In genomic region chr6:24943774-24944173, GRCh38 we compare ENCODE assay signal across 19 cellular contexts. TPM values are rescaled to one million over a fixed set of nuclear protein-coding genes. Genes with fewer than 3 reads are reported as not detected.
DNase-seq lines count a peak whose midpoint lies in the region; ATAC-seq and TF ChIP-seq lines count a peak whose summit lies in the region.
"Had no signal": no experiment of that assay in that cellular context is flagged by ENCODE, and none has a peak within 500 bp of the region (broad histone marks: within the 10 kb centered on the region; RNA-seq: fewer than 3 reads in every experiment).

No MANE protein-coding gene starts in this region.

- CTCF ChIA-PET in CD4-positive, alpha-beta T cell (lab: Charles Lee): interaction anchor here (0.8 to 1.6 kb wide), 3 partner anchors 10 to 48 kb away, joined by 3 to 9 read pairs (median 3); no protein-coding TSS in a partner anchor

- H3K4me3 Mint-ChIP-seq in CD4-positive, alpha-beta T cell: no peak overlapping the region
- H3K4me3 Mint-ChIP-seq in GM23338 (no peak overlapping the region), neural progenitor cell (no peak overlapping the region)
- H3K4me3 Mint-ChIP-seq: CD14-positive monocyte; CD8-positive, alpha-beta T cell; HFFc6 had no signal

- 0 out of 2 replicates have a peak, but pooled peaks cover 5% of the 10 kb centered on the region for H3K9me2 ChIP-seq in GM23338 (ENCODE audit: insufficient read depth)

- no peak overlapping the region for H3K9ac ChIP-seq in neural progenitor cell
- H3K9ac ChIP-seq: BLaER1, GM23248 had no signal

- WGBS in ectodermal cell, 2 experiments: 42 to 43% methylated on average over 2 of the region's 2 CpGs

- no peaks in the 10 kb centered on the region for H3F3A ChIP-seq in GM23338 (replicated peaks; ENCODE audit: low read depth)
- H3F3A ChIP-seq in neural progenitor cell (ENCODE audit: low read depth): peaks cover 18% of the 10 kb centered on the region

- H4K20me1 ChIP-seq in GM23338 (replicated peaks; ENCODE audit: insufficient read depth) (no peaks in the 10 kb centered on the region), neural progenitor cell (ENCODE audit: low read depth) (no peaks in the 10 kb centered on the region)
- H4K20me1 ChIP-seq: BLaER1 had no signal

- H2AFZ ChIP-seq in GM23338: peak overlapping the region; percentile 70; the same call in 1 of the 2 replicates
- no peak overlapping the region for H2AFZ ChIP-seq in neural progenitor cell (replicated peaks)
- H2AFZ ChIP-seq: GM23248 had no signal

- no peak for DNase-seq in CD4-positive, alpha-beta T cell
- DNase-seq in GM23338 (ENCODE audit: low spot score) (no peak), neural progenitor cell (ENCODE audit: low spot score) (peak; percentile 73), A172 (ENCODE audit: low spot score) (no peak)
- DNase-seq in activated CD8-positive, alpha-beta memory T cell treated with anti-CD3 and anti-CD28 coated beads, Interleukin-2, amount 50 U/mL, for 4 hours: no peak
- DNase-seq: AML-193; CD8-positive, alpha-beta T cell; COR-L47; DMS 273 treated with DMSO at 0.1 percent for 48 hours; GM23248; HFFc6; KG1 had no signal

- POLR2A ChIA-PET in CD4-positive, alpha-beta T cell (lab: Charles Lee): interaction anchor here (1.2 to 2.3 kb wide), 6 partner anchors 7 to 48 kb away, joined by 3 to 18 read pairs (median 5); partner anchors contain the start of gene RIPOR2

- H3K27me3 ChIP-seq in CD4-positive, alpha-beta T cell (ENCODE audit: control insufficient read depth, insufficient read depth, low read length): no peaks in the 10 kb centered on the region
- H3K27me3 ChIP-seq in GM23338 (ENCODE audit: insufficient read depth) (no peaks in the 10 kb centered on the region), ectodermal cell (ENCODE audit: control insufficient read depth, insufficient read depth, low read length, poor library complexity, severe bottlenecking) (no peaks in the 10 kb centered on the region), neural progenitor cell (no peaks in the 10 kb centered on the region)
- H3K27me3 ChIP-seq: BLaER1 had no signal

- H3K4me1 ChIP-seq in GM23338 (ENCODE audit: insufficient read depth) (no peaks in the 10 kb centered on the region), ectodermal cell (ENCODE audit: control insufficient read depth, insufficient read depth, low read length) (no peaks in the 10 kb centered on the region), neural progenitor cell (peaks cover 9% of the 10 kb centered on the region)
- H3K4me1 ChIP-seq: A549 had no signal

- H3K4me1 Mint-ChIP-seq in CD4-positive, alpha-beta T cell (ENCODE audit: low read depth): peaks cover 74% of the 10 kb centered on the region
- peaks cover 6% of the 10 kb centered on the region for H3K4me1 Mint-ChIP-seq in GM23338
- H3K4me1 Mint-ChIP-seq in neural progenitor cell: peaks cover 4% of the 10 kb centered on the region

- intact Hi-C loops in CD4-positive, alpha-beta T cell (cut with DNase I, micrococcal nuclease): no loop called here

- no peak overlapping the region for H3K4me2 ChIP-seq in GM23338
- H3K4me2 ChIP-seq in neural progenitor cell: peak overlapping the region; percentile 52
- H3K4me2 ChIP-seq: A549, BLaER1 had no signal

- no peak for ATAC-seq in CD4-positive, alpha-beta T cell (ENCODE audit: poor library complexity)
- ATAC-seq in GM23338: no peak
- ATAC-seq in GM21529 (IDR thresholded peaks at IDR 0.05; ENCODE audit: unreplicated experiment): no peak
- no peak for ATAC-seq in HG03045 (IDR thresholded peaks at IDR 0.05; ENCODE audit: unreplicated experiment)
- ATAC-seq: A549; CD8-positive, alpha-beta T cell; HCT116 had no signal

- H3K4me3 ChIP-seq in GM23338 (no peak overlapping the region), ectodermal cell (ENCODE audit: insufficient read depth, low read depth, low read length) (no peak overlapping the region), neural progenitor cell (no peak overlapping the region)
- H3K4me3 ChIP-seq: A549, BLaER1, GM23248 had no signal

- no peak overlapping the region for H3K27ac ChIP-seq in CD4-positive, alpha-beta T cell (ENCODE audit: low read depth, low read length)
- H3K27ac ChIP-seq in GM23338 (ENCODE audit: low read depth) (no peak overlapping the region), ectodermal cell (ENCODE audit: insufficient read depth, low read depth, low read length, poor library complexity, severe bottlenecking) (peak overlapping the region; percentile 18), neural progenitor cell (peak overlapping the region; percentile 53)
- H3K27ac ChIP-seq: A549, BLaER1, GM23248 had no signal

- H3K27ac Mint-ChIP-seq in CD4-positive, alpha-beta T cell: peak overlapping the region; percentile 81
- H3K27ac Mint-ChIP-seq in GM23338 (no peak overlapping the region), neural progenitor cell (no peak overlapping the region)
- H3K27ac Mint-ChIP-seq: CD8-positive, alpha-beta T cell; HFFc6 had no signal

- peaks cover 71% of the 10 kb centered on the region for H3K36me3 Mint-ChIP-seq in CD4-positive, alpha-beta T cell (ENCODE audit: low read depth)
- H3K36me3 Mint-ChIP-seq in GM23338 (ENCODE audit: low read depth) (peaks cover 14% of the 10 kb centered on the region; the same call in 2 of the 3 replicates), neural progenitor cell (no peaks in the 10 kb centered on the region)

- no peaks in the 10 kb centered on the region for H3K27me3 Mint-ChIP-seq in CD4-positive, alpha-beta T cell
- H3K27me3 Mint-ChIP-seq in GM23338 (ENCODE audit: insufficient read depth, low read depth, poor library complexity) (peaks cover 2% of the 10 kb centered on the region), neural progenitor cell (ENCODE audit: insufficient read depth, low read depth) (peaks cover 2% of the 10 kb centered on the region)

- H3K36me3 ChIP-seq in GM23338 (ENCODE audit: insufficient read depth) (no peaks in the 10 kb centered on the region; the same call in 1 of the 2 replicates), ectodermal cell (ENCODE audit: control insufficient read depth, insufficient read depth, low read length) (no peaks in the 10 kb centered on the region), neural progenitor cell (peaks cover 9% of the 10 kb centered on the region)

- peaks cover 28% of the 10 kb centered on the region for H3K9me3 ChIP-seq in CD4-positive, alpha-beta T cell (ENCODE audit: control insufficient read depth, low read length)
- H3K9me3 ChIP-seq in ectodermal cell (ENCODE audit: control insufficient read depth, low read length) (peaks cover 3% of the 10 kb centered on the region), neural progenitor cell (ENCODE audit: low read depth) (peaks cover 16% of the 10 kb centered on the region)

- TF ChIP-seq CTCF in CD4-positive, alpha-beta T cell (IDR thresholded peaks at IDR 0.05): no peak
- no peak for TF ChIP-seq CTCF in GM23338 (conservative IDR thresholded peaks at IDR 0.05; ENCODE audit: low read depth in 2 of 2)
- TF ChIP-seq CTCF in neural progenitor cell (IDR thresholded peaks at IDR 0.05): no peak

- H3K79me2 ChIP-seq in GM23338 (replicated peaks; ENCODE audit: insufficient read depth): no peaks in the 10 kb centered on the region
- H3K79me2 ChIP-seq in neural progenitor cell (ENCODE audit: low read depth): no peaks in the 10 kb centered on the region

- H3K9me3 Mint-ChIP-seq in CD4-positive, alpha-beta T cell: peaks cover 13% of the 10 kb centered on the region
- H3K9me3 Mint-ChIP-seq in GM23338 (peaks cover 14% of the 10 kb centered on the region), neural progenitor cell (peaks cover 31% of the 10 kb centered on the region)

TF ChIP-seq in GM23338, 12 proteins besides CTCF, POLR2A, EP300 and RAD21 (continues in another document):
- no peak for TF ChIP-seq JUNB (IDR thresholded peaks at IDR 0.05; ENCODE audit: unreplicated experiment)
- TF ChIP-seq NANOG (IDR thresholded peaks at IDR 0.05; ENCODE audit: borderline replicate concordance): no peak

RNA-seq across cellular contexts. Expression of gene RIPOR2, which starts 8.0 kb away (rescaled TPM):
- total RNA-seq in CD4-positive, alpha-beta T cell: 100 to 1,000 TPM; 123 to 129 TPM
- total RNA-seq in GM23338 (2014; rRNA removed; shearing (Covaris generic)): 22.5 TPM in 2 replicates
- polyA plus RNA-seq in GM23338 (2016; fragmentation: Nextera tagmentation; extraction: Ambion mirVana): 8.8 and 9.5 TPM in 2 replicates
- polyA plus RNA-seq in ectodermal cell (2013, experiment 1 of 4): 10.3 TPM
- 5.3 TPM for polyA plus RNA-seq in ectodermal cell (2013, experiment 2 of 4)
- 5.3 TPM for polyA plus RNA-seq in ectodermal cell (2013, experiment 3 of 4)
- 6.4 TPM for polyA plus RNA-seq in ectodermal cell (2013, experiment 4 of 4)
- 0.26 and 1.1 TPM in 2 replicates for total RNA-seq in neural progenitor cell (ENCODE audit: low replicate concordance)
- 0.53 TPM in 1 of 2 replicates, not detected in the other for total RNA-seq in A172 (2014; rRNA removed; shearing (Covaris generic))

Comparison
In these comparisons a context has a peak if more than half of its experiments do, and no peak if none do; other contexts are left out.
1. H3K27ac ChIP-seq: peak in ectodermal cell (single experiment) and neural progenitor cell (single experiment); none in CD4-positive, alpha-beta T cell (single experiment) and GM23338 (single experiment).
2. RNA of gene RIPOR2, which starts 8.0 kb away (total RNA-seq): 123 to 129 TPM in CD4-positive, alpha-beta T cell and 22.5 TPM in GM23338; 0.26 to 1.1 TPM in neural progenitor cell and 0.53 TPM in A172; every median in the first group is over 10 times any median in the second.